ENCODE assay signal across 12 cellular contexts in genomic region chr1:182317489-182318180, GRCh38.
DNase-seq lines count a peak whose midpoint lies in the region; ATAC-seq and TF ChIP-seq lines count a peak whose summit lies in the region.
"Had no signal": no experiment of that assay in that cellular context is flagged by ENCODE, and none has a peak within 500 bp of the region (broad histone marks: within the 10 kb centered on the region; RNA-seq: fewer than 3 reads in every experiment).

No MANE protein-coding gene starts in this region.

- H3K9ac ChIP-seq in skeletal muscle tissue (ENCODE audit: low read depth in 1 of 3, low read length in 3 of 3), result no peak overlapping the region
- H3K9ac ChIP-seq: parathyroid adenoma had no signal

- whole genome bisulfite sequencing in esophagus squamous epithelium, 2 donors, result 45 to 48% methylated on average over 2 of the region's 2 CpGs

- H3K27me3 Mint-ChIP-seq in mesothelial cell of epicardium (ENCODE audit: low read depth), result no peaks in the 10 kb centered on the region
- H3K27me3 Mint-ChIP-seq in activated T-cell treated with anti-CD3 and anti-CD28 coated beads, Interleukin-2, amount 50 U/mL, for 24 hours, result peaks cover 2% of the 10 kb centered on the region

- no peaks in the 10 kb centered on the region for H3K36me3 ChIP-seq in HAP-1 (replicated peaks)
- H3K36me3 ChIP-seq in esophagus squamous epithelium, result no peaks in the 10 kb centered on the region
- no peaks in the 10 kb centered on the region for H3K36me3 ChIP-seq in skeletal muscle tissue (ENCODE audit: control insufficient read depth in 3 of 3, insufficient read depth in 3 of 3, low read length in 3 of 3)
- H3K36me3 ChIP-seq: uterus had no signal

- intact Hi-C loops in esophagus squamous epithelium (cut with DNase I), result no loop called here

- H3K4me3 Mint-ChIP-seq in mesothelial cell of epicardium, result no peak overlapping the region
- no peak overlapping the region for H3K4me3 Mint-ChIP-seq in activated T-cell treated with anti-CD3 and anti-CD28 coated beads, Interleukin-2, amount 50 U/mL, for 24 hours
- H3K4me3 Mint-ChIP-seq: CD4-positive, alpha-beta memory T cell; immature natural killer cell had no signal

- H3K4me1 ChIP-seq in HAP-1 (peaks cover 7% of the 10 kb centered on the region; the same call in 1 of the 2 replicates), esophagus squamous epithelium (peaks cover 12 to 45% (median 34%) of the 10 kb centered on the region in 3 donors), skeletal muscle tissue (ENCODE audit: control insufficient read depth in 3 of 3, insufficient read depth in 3 of 3, low read length in 3 of 3) (peaks cover 4 to 14% (median 9%) of the 10 kb centered on the region in 3 donors)
- H3K4me1 ChIP-seq: parathyroid adenoma, uterus had no signal

- peak; percentile 28 to 66 for DNase-seq in HAP-1 (ENCODE audit: low spot score in 2 of 2)
- DNase-seq in NCI-H345 (lab: John Stamatoyannopoulos, UW), result peak; percentile 42
- DNase-seq in esophagus squamous epithelium (lab: John Stamatoyannopoulos, UW), result no peak
- DNase-seq in mesothelial cell of epicardium (ENCODE audit: low spot score in 2 of 2, unreplicated experiment in 2 of 2), result no peak
- no peak for DNase-seq in omental fat pad (ENCODE audit: low spot score)
- no peak for DNase-seq in activated T-cell treated with anti-CD3 and anti-CD28 coated beads, Interleukin-2, amount 50 U/mL, for 24 hours
- DNase-seq in activated CD8-positive, alpha-beta memory T cell treated with anti-CD3 and anti-CD28 coated beads, Interleukin-2, amount 50 U/mL, for 48 hours, result no peak
- DNase-seq: CD4-positive, alpha-beta memory T cell; immature natural killer cell; uterus had no signal

- no peaks in the 10 kb centered on the region for H3K27me3 ChIP-seq in HAP-1 (ENCODE audit: low read depth)
- H3K27me3 ChIP-seq in esophagus squamous epithelium, result no peaks in the 10 kb centered on the region
- H3K27me3 ChIP-seq in skeletal muscle tissue (ENCODE audit: control insufficient read depth in 3 of 3, insufficient read depth in 3 of 3, low read length in 3 of 3), result no peaks in the 10 kb centered on the region
- H3K27me3 ChIP-seq: uterus had no signal

- H3K27ac ChIP-seq in esophagus squamous epithelium, result peak overlapping the region; percentile 5 to 74 (median 34)
- peak overlapping the region; percentile 42 for H3K27ac ChIP-seq in skeletal muscle tissue (ENCODE audit: low read depth, low read length)
- H3K27ac ChIP-seq: parathyroid adenoma, uterus had no signal

- H3K4me3 ChIP-seq in HAP-1, result no peak overlapping the region
- no peak overlapping the region for H3K4me3 ChIP-seq in esophagus squamous epithelium
- H3K4me3 ChIP-seq in skeletal muscle tissue (ENCODE audit: low read length in 3 of 3), result no peak overlapping the region
- H3K4me3 ChIP-seq: uterus had no signal

- TF ChIP-seq POLR2A in esophagus squamous epithelium (IDR thresholded peaks at IDR 0.05), result no peak

- H3K9me3 ChIP-seq in HAP-1 (no peaks in the 10 kb centered on the region), esophagus squamous epithelium (no peaks in the 10 kb centered on the region), skeletal muscle tissue (ENCODE audit: control insufficient read depth in 3 of 3, low read length in 3 of 3) (no peaks in the 10 kb centered on the region)
- H3K9me3 ChIP-seq: uterus had no signal

- no peaks in the 10 kb centered on the region for H3K9me3 Mint-ChIP-seq in mesothelial cell of epicardium
- H3K9me3 Mint-ChIP-seq in activated T-cell treated with anti-CD3 and anti-CD28 coated beads, Interleukin-2, amount 50 U/mL, for 24 hours, result no peaks in the 10 kb centered on the region
- H3K9me3 Mint-ChIP-seq: immature natural killer cell had no signal

- H3K27ac Mint-ChIP-seq in mesothelial cell of epicardium, result no peak overlapping the region
- no peak overlapping the region for H3K27ac Mint-ChIP-seq in activated T-cell treated with anti-CD3 and anti-CD28 coated beads, Interleukin-2, amount 50 U/mL, for 24 hours
- H3K27ac Mint-ChIP-seq: CD4-positive, alpha-beta memory T cell; immature natural killer cell had no signal

- peaks cover 4% of the 10 kb centered on the region for H3K4me1 Mint-ChIP-seq in mesothelial cell of epicardium
- no peaks in the 10 kb centered on the region for H3K4me1 Mint-ChIP-seq in activated T-cell treated with anti-CD3 and anti-CD28 coated beads, Interleukin-2, amount 50 U/mL, for 24 hours (ENCODE audit: low read depth)
- H3K4me1 Mint-ChIP-seq: CD4-positive, alpha-beta memory T cell; immature natural killer cell had no signal

- no peaks in the 10 kb centered on the region for H3K36me3 Mint-ChIP-seq in mesothelial cell of epicardium
- H3K36me3 Mint-ChIP-seq in activated T-cell treated with anti-CD3 and anti-CD28 coated beads, Interleukin-2, amount 50 U/mL, for 24 hours (ENCODE audit: low read depth), result no peaks in the 10 kb centered on the region
- H3K36me3 Mint-ChIP-seq: CD4-positive, alpha-beta memory T cell had no signal

- in situ Hi-C loops in HAP-1 (cut with MboI; ENCODE audit: low sequenced_read_pairs), result no loop called here

- TF ChIP-seq CTCF in esophagus squamous epithelium (IDR thresholded peaks at IDR 0.05) (no peak), mesothelial cell of epicardium (IDR thresholded peaks at IDR 0.05; ENCODE audit: unreplicated experiment) (no peak), omental fat pad (IDR thresholded peaks at IDR 0.05) (no peak)

- no peak for ATAC-seq in omental fat pad (ENCODE audit: low FRiP score)

Comparison
In these comparisons a context has a peak if more than half of its experiments do, and no peak if none do; other contexts are left out.
1. DNase-seq: peak in HAP-1 (2 of 2) and NCI-H345 (single experiment); none in esophagus squamous epithelium (single experiment), mesothelial cell of epicardium (0 of 2), omental fat pad (single experiment), activated T-cell treated with anti-CD3 and anti-CD28 coated beads, Interleukin-2, amount 50 U/mL, for 24 hours (single experiment) and activated CD8-positive, alpha-beta memory T cell treated with anti-CD3 and anti-CD28 coated beads, Interleukin-2, amount 50 U/mL, for 48 hours (single experiment).